Comparison of ENCODE assay signal across 27 cellular contexts in genomic region chr1:54532033-54532432, GRCh38. TPM values are rescaled to one million over a fixed set of nuclear protein-coding genes. Genes with fewer than 3 reads are reported as not detected.
A peak's percentile ranks its signal among the peaks of the same experiment; 100 is the strongest.
DNase-seq lines count a peak whose midpoint lies in the region; ATAC-seq, FAIRE-seq and TF ChIP-seq lines count a peak whose summit lies in the region.
"Had no signal": no experiment of that assay in that cellular context is flagged by ENCODE, and none has a peak within 500 bp of the region (broad histone marks: within the 10 kb centered on the region; RNA-seq: fewer than 3 reads in every experiment).

No MANE protein-coding gene starts in this region.

- TF ChIP-seq RAD21 in HepG2 (CRISPR knock-in tag; IDR thresholded peaks at IDR 0.05): no peak

- TF ChIP-seq CTCF in HepG2 (CRISPR knock-in tag; IDR thresholded peaks at IDR 0.05): no peak
- no peak for TF ChIP-seq CTCF in right lobe of liver (IDR thresholded peaks at IDR 0.05)
- no peak for TF ChIP-seq CTCF in endodermal cell (conservative IDR thresholded peaks at IDR 0.05)

- no peaks in the 10 kb centered on the region for H3K9me3 Mint-ChIP-seq in endodermal cell
- H3K9me3 Mint-ChIP-seq: CD4-positive, alpha-beta memory T cell; CD4-positive, CD25-positive, alpha-beta regulatory T cell had no signal

- no peaks in the 10 kb centered on the region for H3K79me2 ChIP-seq in HepG2 (ENCODE audit: insufficient read depth, low read length)

- no peak overlapping the region for H2AFZ ChIP-seq in HepG2 (ENCODE audit: low read length)

- H3K4me1 ChIP-seq in HepG2 (ENCODE audit: insufficient read depth, low read length) (peaks cover 5% of the 10 kb centered on the region), right lobe of liver (no peaks in the 10 kb centered on the region), endodermal cell (ENCODE audit: control insufficient read depth, insufficient read depth, low read length) (no peaks in the 10 kb centered on the region)
- H3K4me1 ChIP-seq: BE2C, BLaER1 had no signal

- in situ Hi-C loops in HepG2 (cut with HindIII; ENCODE audit: extremely low pct_ligation_motif_present, low pct_unique_long_range_greater_than_20kb): no loop called here

- H3K4me1 Mint-ChIP-seq in T-helper 17 cell: no peaks in the 10 kb centered on the region
- H3K4me1 Mint-ChIP-seq in endodermal cell: peaks cover 5% of the 10 kb centered on the region
- H3K4me1 Mint-ChIP-seq: CD14-positive monocyte; CD4-positive, alpha-beta memory T cell; CD4-positive, CD25-positive, alpha-beta regulatory T cell; CD8-positive, alpha-beta memory T cell had no signal

- FAIRE-seq in HepG2 (lab: Jason Lieb, UNC): no peak
- FAIRE-seq: GM12878, GM12892, GM18507, GM19239 had no signal

- CTCF ChIA-PET in HepG2 (lab: Yijun Ruan, JAX; ENCODE audit: low intra/inter-chr PET ratio, low total read pairs): no interaction called here

- POLR2A ChIA-PET in HepG2 (lab: Yijun Ruan, JAX): no interaction called here

- H3K4me3 ChIP-seq in HepG2 (replicated peaks in 1 of 3; ENCODE audit: insufficient read depth in 1 of 3, low read depth in 2 of 3, low read length in 3 of 3) (no peak overlapping the region), right lobe of liver (no peak overlapping the region), endodermal cell (ENCODE audit: low read length) (peak overlapping the region; percentile 15)
- H3K4me3 ChIP-seq: BLaER1, GM12878 had no signal

- H3K27ac ChIP-seq in HepG2 (ENCODE audit: extremely low read length, insufficient read depth, low read length): no peak overlapping the region
- H3K27ac ChIP-seq in right lobe of liver: no peak overlapping the region
- H3K27ac ChIP-seq in endodermal cell (ENCODE audit: low read depth, low read length): no peak overlapping the region
- H3K27ac ChIP-seq: 22Rv1, BLaER1 had no signal

- no peak overlapping the region for H3K4me2 ChIP-seq in HepG2 (ENCODE audit: low read depth, low read length)
- H3K4me2 ChIP-seq: BLaER1 had no signal

- ATAC-seq in HepG2 (no peak), right lobe of liver (no peak), T-helper 17 cell (no peak), GM18520 (IDR thresholded peaks at IDR 0.05; ENCODE audit: unreplicated experiment) (no peak)
- ATAC-seq: GM12878 had no signal

- H3K27me3 ChIP-seq in HepG2 (ENCODE audit: control insufficient read depth in 1 of 2, insufficient read depth in 2 of 2, low read length in 2 of 2) (no peaks in the 10 kb centered on the region), right lobe of liver (no peaks in the 10 kb centered on the region), endodermal cell (ENCODE audit: control insufficient read depth, insufficient read depth, low read length, poor library complexity, severe bottlenecking) (no peaks in the 10 kb centered on the region)
- H3K27me3 ChIP-seq: BE2C, BLaER1 had no signal

- DNase-seq in HepG2 (ENCODE audit: low spot score) (no peak), right lobe of liver (no peak), T-helper 17 cell (no peak), endodermal cell (no peak), hepatic stellate cell (ENCODE audit: low spot score) (no peak)
- DNase-seq: ACHN; BE2C; C1 segment of cervical spinal cord; CD4-positive, alpha-beta memory T cell; CD4-positive, CD25-positive, alpha-beta regulatory T cell; CD8-positive, alpha-beta memory T cell; COR-L47; DMS 273 treated with DMSO at 0.1 percent for 48 hours; DMS153; DMS53; DMS79; DND-41; EL; GDM1 had no signal

- WGBS in HepG2 (ENCODE audit: low lambda C conversion rate): 77% methylated on average over 2 of the region's 2 CpGs
- WGBS in right lobe of liver (ENCODE audit: insufficient coverage, low coverage, low lambda C conversion rate, missing lambda C conversion rate): 77% methylated on average over 2 of the region's 2 CpGs
- WGBS in endodermal cell (ENCODE audit: insufficient coverage in 1 of 2, insufficient read length in 1 of 2), 2 experiments: 84 to 100% methylated on average over 2 of the region's 2 CpGs

- no peaks in the 10 kb centered on the region for H3K36me3 ChIP-seq in HepG2 (replicated peaks in 1 of 2; ENCODE audit: control insufficient read depth in 1 of 2, insufficient read depth in 2 of 2, low read length in 2 of 2)
- no peaks in the 10 kb centered on the region for H3K36me3 ChIP-seq in right lobe of liver
- no peaks in the 10 kb centered on the region for H3K36me3 ChIP-seq in endodermal cell (ENCODE audit: control insufficient read depth, insufficient read depth, low read length)
- H3K36me3 ChIP-seq: BE2C, BLaER1 had no signal

- TF ChIP-seq EP300 in HepG2 (IDR thresholded peaks at IDR 0.05; ENCODE audit: low read depth in 2 of 2, low read length in 2 of 2) (no peak), HepG2 (CRISPR knock-in tag; IDR thresholded peaks at IDR 0.05; ENCODE audit: borderline replicate concordance) (no peak)

- H4K20me1 ChIP-seq in HepG2 (ENCODE audit: insufficient read depth, low read length): no peaks in the 10 kb centered on the region
- H4K20me1 ChIP-seq: BLaER1 had no signal

- H3K27me3 Mint-ChIP-seq in T-helper 17 cell: peaks cover 31% of the 10 kb centered on the region
- no peaks in the 10 kb centered on the region for H3K27me3 Mint-ChIP-seq in endodermal cell (ENCODE audit: insufficient read depth)

- H3K36me3 Mint-ChIP-seq in T-helper 17 cell (ENCODE audit: low read depth) (peaks cover 2% of the 10 kb centered on the region), endodermal cell (ENCODE audit: low read depth) (no peaks in the 10 kb centered on the region)
- H3K36me3 Mint-ChIP-seq: CD14-positive monocyte; CD4-positive, alpha-beta memory T cell; CD4-positive, CD25-positive, alpha-beta regulatory T cell; CD8-positive, alpha-beta memory T cell had no signal

- no peak overlapping the region for H3K9ac ChIP-seq in HepG2 (ENCODE audit: insufficient read depth, low read depth, low read length)
- no peak overlapping the region for H3K9ac ChIP-seq in endodermal cell (ENCODE audit: extremely low read depth, low read length, poor library complexity, severe bottlenecking)
- H3K9ac ChIP-seq: BLaER1 had no signal

- intact Hi-C loops in HepG2 (cut with micrococcal nuclease; ENCODE audit: unreplicated experiment) (no loop called here), right lobe of liver (cut with DNase I) (no loop called here)

- TF ChIP-seq POLR2A in HepG2 (IDR thresholded peaks at IDR 0.05; ENCODE audit: insufficient read depth in 1 of 2, low read depth in 2 of 2, low read length in 2 of 2): no peak
- TF ChIP-seq POLR2A in right lobe of liver (IDR thresholded peaks at IDR 0.05): no peak

- no peaks in the 10 kb centered on the region for H3K9me3 ChIP-seq in HepG2 (ENCODE audit: low read length)
- H3K9me3 ChIP-seq in right lobe of liver: no peaks in the 10 kb centered on the region
- no peaks in the 10 kb centered on the region for H3K9me3 ChIP-seq in T-helper 17 cell (ENCODE audit: control insufficient read depth, low read length, poor library complexity, severe bottlenecking)
- no peaks in the 10 kb centered on the region for H3K9me3 ChIP-seq in endodermal cell (ENCODE audit: control insufficient read depth, low read length)
- H3K9me3 ChIP-seq: BE2C, BLaER1 had no signal

- no TSS peak for BruUV-seq in HepG2 (replicated peaks; lab: Mats Ljungman, UMichigan)

- H3K27ac Mint-ChIP-seq in T-helper 17 cell (peak overlapping the region; percentile 16), endodermal cell (no peak overlapping the region)
- H3K27ac Mint-ChIP-seq: CD14-positive monocyte; CD4-positive, alpha-beta memory T cell; CD4-positive, CD25-positive, alpha-beta regulatory T cell; CD8-positive, alpha-beta memory T cell had no signal

- H3K4me3 Mint-ChIP-seq in T-helper 17 cell (no peak overlapping the region), endodermal cell (no peak overlapping the region)
- H3K4me3 Mint-ChIP-seq: CD14-positive monocyte; CD4-positive, alpha-beta memory T cell; CD4-positive, CD25-positive, alpha-beta regulatory T cell; CD8-positive, alpha-beta memory T cell had no signal

TF ChIP-seq in HepG2, 621 proteins besides CTCF, POLR2A, EP300 and RAD21:
- no peak for TF ChIP-seq MZF1 (CRISPR knock-in tag; IDR thresholded peaks at IDR 0.05; ENCODE audit: borderline replicate concordance)
- peak; percentile 72 to 90 for TF ChIP-seq MAFK (conservative IDR thresholded peaks at IDR 0.05 in 1 of 2, IDR thresholded peaks at IDR 0.05 in 1 of 2; ENCODE audit: low read length in 2 of 2)
- peak; percentile 81 for TF ChIP-seq MAFF (IDR thresholded peaks at IDR 0.05; ENCODE audit: low read depth, low read length)

RNA-seq across cellular contexts. Expression of gene ACOT11, which starts 16.0 kb away (rescaled TPM):
- total RNA-seq in HepG2 (2016; rRNA removed; fragmentation: Illumina TruSeq; extraction: Trizol): 3.0 and 3.3 TPM in 2 replicates
- total RNA-seq in HepG2 (2016; cell fraction: cytosol; rRNA removed; fragmentation: Illumina TruSeq; extraction: Trizol; ENCODE audit: low read depth): 0.79 and 1.0 TPM in 2 replicates
- 2.1 and 2.6 TPM in 2 replicates for total RNA-seq in HepG2 (2016; cell fraction: insoluble cytoplasmic fraction; rRNA removed; fragmentation: Illumina TruSeq; extraction: Trizol)
- total RNA-seq in HepG2 (2016; cell fraction: membrane; rRNA removed; fragmentation: Illumina TruSeq; extraction: Trizol): 2.2 TPM in 2 replicates
- 1.8 and 2.5 TPM in 2 replicates for total RNA-seq in HepG2 (2016; cell fraction: nucleus; rRNA removed; fragmentation: Illumina TruSeq; extraction: Trizol)
- 2.6 and 2.8 TPM in 2 replicates for polyA plus RNA-seq in HepG2 (2011; rRNA removed)
- 0.88 and 1.6 TPM in 2 replicates for polyA plus RNA-seq in HepG2 (2011; cell fraction: cytosol; rRNA removed)
- 6.8 and 12.7 TPM in 2 replicates for polyA plus RNA-seq in HepG2 (2011; cell fraction: nucleus; rRNA removed)
- 1.4 and 2.1 TPM in 2 replicates for polyA plus RNA-seq in HepG2 (2012)
- 0.62 and 0.68 TPM in 2 replicates for polyA plus RNA-seq in HepG2 (2016; cell fraction: cytosol; fragmentation: Illumina TruSeq; extraction: Trizol; ENCODE audit: low read depth)
- polyA plus RNA-seq in HepG2 (2016; cell fraction: insoluble cytoplasmic fraction; fragmentation: Illumina TruSeq; extraction: Trizol; ENCODE audit: low read depth): 1.9 and 3.1 TPM in 2 replicates
- polyA plus RNA-seq in HepG2 (2016; cell fraction: membrane; fragmentation: Illumina TruSeq; extraction: Trizol; ENCODE audit: low read depth): 1.3 and 1.4 TPM in 2 replicates
- 4.8 and 6.2 TPM in 2 replicates for polyA plus RNA-seq in HepG2 (2016; cell fraction: nucleus; fragmentation: Illumina TruSeq; extraction: Trizol; ENCODE audit: insufficient read depth, low read depth)
- polyA minus RNA-seq in HepG2 (2011; rRNA and poly(A)+ RNA removed; ENCODE audit: low replicate concordance): 7.7 and 8.7 TPM in 2 replicates
- 1.4 and 2.3 TPM in 2 replicates for polyA minus RNA-seq in HepG2 (2011; cell fraction: cytosol; rRNA and poly(A)+ RNA removed)
- polyA minus RNA-seq in HepG2 (2011; cell fraction: nucleus; rRNA and poly(A)+ RNA removed): 3.1 and 5.0 TPM in 2 replicates
- total RNA-seq in right lobe of liver: 1 to 10 TPM in 2 of 6 experiments, under 1 TPM in 4; 0.50 to 1.3 (median 0.84) TPM
- total RNA-seq in T-helper 17 cell: under 1 TPM; 0.67 to 0.78 TPM
- 1 to 10 TPM; 5.6 to 6.0 TPM for total RNA-seq in endodermal cell
- polyA plus RNA-seq in endodermal cell (2013, experiment 1 of 2): 1.5 TPM
- polyA plus RNA-seq in endodermal cell (2013, experiment 2 of 2): 1.2 TPM
- polyA plus RNA-seq: CD4-positive, alpha-beta memory T cell had no signal
